1 cellular context compared by ENCODE assay signal in genomic region chr20:50136822-50137599, GRCh38.
A peak's percentile ranks its signal among the peaks of the same experiment; 100 is the strongest.
TF ChIP-seq lines count a peak whose summit lies in the region.

No MANE protein-coding gene starts in this region.

TF ChIP-seq in HEK293, 187 proteins besides CTCF, POLR2A, EP300 and RAD21 (continued from another document):
- TF ChIP-seq ZBTB10 (tag by site-specific recombination; IDR thresholded peaks at IDR 0.05) (no peak), KLF1 (tag by site-specific recombination; IDR thresholded peaks at IDR 0.05) (no peak), ZSCAN18 (tag by site-specific recombination; IDR thresholded peaks at IDR 0.05) (no peak), ZNF692 (tag by site-specific recombination; IDR thresholded peaks at IDR 0.05) (no peak), ZNF391 (tag by site-specific recombination; IDR thresholded peaks at IDR 0.05; ENCODE audit: borderline replicate concordance, low read depth) (no peak), ZNF561 (tag by site-specific recombination; IDR thresholded peaks at IDR 0.05; ENCODE audit: borderline replicate concordance) (no peak), PRDM10 (tag by site-specific recombination; IDR thresholded peaks at IDR 0.05) (peak; percentile 54), OSR2 (tag by site-specific recombination; IDR thresholded peaks at IDR 0.05) (0 out of 2 replicates have a peak, but pooled peaks have one; percentile 12), KLF17 (tag by site-specific recombination; IDR thresholded peaks at IDR 0.05) (0 out of 2 replicates have a peak, but pooled peaks have one; percentile 36), GLI2 (tag by site-specific recombination; IDR thresholded peaks at IDR 0.05; ENCODE audit: borderline replicate concordance, low read depth) (no peak), ZXDB (tag by site-specific recombination; IDR thresholded peaks at IDR 0.05) (no peak), ZNF280D (tag by site-specific recombination; IDR thresholded peaks at IDR 0.05) (no peak), ZBTB20 (tag by site-specific recombination; IDR thresholded peaks at IDR 0.05) (no peak), ZNF112 (tag by site-specific recombination; IDR thresholded peaks at IDR 0.05) (no peak), SALL2 (tag by site-specific recombination; IDR thresholded peaks at IDR 0.05; ENCODE audit: borderline replicate concordance) (no peak), ZBTB48 (tag by site-specific recombination; IDR thresholded peaks at IDR 0.05) (no peak), REST (tag by site-specific recombination; IDR thresholded peaks at IDR 0.05) (no peak), FEZF1 (tag by site-specific recombination; IDR thresholded peaks at IDR 0.05) (no peak), ZNF571 (tag by site-specific recombination; IDR thresholded peaks at IDR 0.05) (no peak), ZNF670 (tag by site-specific recombination; IDR thresholded peaks at IDR 0.05; ENCODE audit: low read depth) (no peak), ZNF146 (tag by site-specific recombination; IDR thresholded peaks at IDR 0.05) (no peak), ZNF704 (tag by site-specific recombination; IDR thresholded peaks at IDR 0.05) (no peak), ZNF549 (tag by site-specific recombination; IDR thresholded peaks at IDR 0.05) (no peak), ZNF140 (tag by site-specific recombination; IDR thresholded peaks at IDR 0.05) (no peak)
